Comparison of ENCODE assay signal across 9 cellular contexts in the genomic region with DNA sequence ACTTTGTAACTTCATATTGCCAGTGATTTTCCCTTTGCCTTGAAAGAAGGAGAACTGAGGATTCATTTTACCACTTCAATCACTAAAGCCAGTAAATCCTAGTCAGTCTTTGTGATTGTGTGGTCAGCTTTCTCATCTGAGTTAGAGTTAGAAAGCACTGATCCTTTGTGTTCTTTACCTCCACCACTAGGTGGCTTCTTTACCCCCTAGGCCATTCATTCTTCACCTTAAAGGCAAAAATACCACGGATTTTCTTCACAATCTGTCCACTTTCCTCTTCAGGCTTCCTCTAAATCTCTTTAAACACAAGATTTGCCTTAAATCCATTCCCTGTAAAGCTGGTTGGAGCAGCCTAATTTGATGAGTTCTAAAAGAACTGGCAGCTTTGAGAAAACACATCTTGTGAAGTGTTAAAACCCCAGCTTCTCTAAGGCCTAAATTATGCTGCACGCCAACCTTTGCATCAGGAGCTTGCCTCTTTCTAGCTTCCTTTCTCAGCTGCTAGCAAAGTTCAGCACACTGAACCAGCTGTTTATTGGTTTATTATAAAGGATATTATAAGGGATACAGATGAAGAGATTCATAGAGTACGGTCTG. TPM values are rescaled to one million over a fixed set of nuclear protein-coding genes. Genes with fewer than 3 reads are reported as not detected.
DNase-seq lines count a peak whose midpoint lies in the region; ATAC-seq, FAIRE-seq and TF ChIP-seq lines count a peak whose summit lies in the region.
"Had no signal": no experiment of that assay in that cellular context is flagged by ENCODE, and none has a peak within 500 bp of the region (broad histone marks: within the 10 kb centered on the region; RNA-seq: fewer than 3 reads in every experiment).

No MANE protein-coding gene starts in this region.

- no peaks in the 10 kb centered on the region for H3K9me3 ChIP-seq in parathyroid adenoma (ENCODE audit: control insufficient read depth, low read length)

- H3K27me3 ChIP-seq in dorsolateral prefrontal cortex: no peaks in the 10 kb centered on the region
- no peaks in the 10 kb centered on the region for H3K27me3 ChIP-seq in parathyroid adenoma (ENCODE audit: control insufficient read depth, insufficient read depth, low read length)

- peaks cover 6% of the 10 kb centered on the region for H3K79me2 ChIP-seq in parathyroid adenoma

- TF ChIP-seq POLR2A in NB4 (IDR thresholded peaks at IDR 0.05; ENCODE audit: extremely low read depth, insufficient read length): no peak

- no peak overlapping the region for H3K4me2 ChIP-seq in parathyroid adenoma (ENCODE audit: low read length)

- H3K36me3 ChIP-seq in parathyroid adenoma (ENCODE audit: control insufficient read depth, insufficient read depth, low read length): no peaks in the 10 kb centered on the region

- peak; percentile 54 for DNase-seq in ELR (ENCODE audit: low read depth)
- peak; percentile 36 for DNase-seq in NB4 (ENCODE audit: low read depth)
- no peak for DNase-seq in dorsolateral prefrontal cortex
- no peak for DNase-seq in activated naive CD4-positive, alpha-beta T cell (lab: John Stamatoyannopoulos, UW)
- DNase-seq in stimulated activated CD8-positive, alpha-beta memory T cell treated with anti-CD3 and anti-CD28 coated beads, Interleukin-4, amount 100 ng/mL, for 48 hours: no peak

- TF ChIP-seq CTCF in NB4 (IDR thresholded peaks at IDR 0.05; ENCODE audit: low read depth, low read length) (peak; percentile 70), dorsolateral prefrontal cortex (IDR thresholded peaks at IDR 0.05 in 54 of 56, conservative IDR thresholded peaks at IDR 0.05 in 2 of 56; ENCODE audit: low read depth in 1 of 56, partially characterized antibody in 56 of 56) (peak in 55 of 56 donors; percentile 30 to 68 (median 54)), parathyroid adenoma (IDR thresholded peaks at IDR 0.05) (peak; percentile 30)

- peak; percentile 3 for FAIRE-seq in A204.1 (lab: Jason Lieb, UNC)
- FAIRE-seq: endometrium had no signal

- no peak overlapping the region for H3K4me3 ChIP-seq in NB4 (ENCODE audit: low read depth, low read length)
- H3K4me3 ChIP-seq in dorsolateral prefrontal cortex: no peak overlapping the region
- H3K4me3 ChIP-seq in parathyroid adenoma (ENCODE audit: low read depth, low read length): no peak overlapping the region

- no peak for ATAC-seq in GM19035 (IDR thresholded peaks at IDR 0.05; ENCODE audit: unreplicated experiment)

- no peak overlapping the region for H2AFZ ChIP-seq in parathyroid adenoma

- intact Hi-C loops in dorsolateral prefrontal cortex (cut with DNase I): loop anchor here (5.0 to 10.0 kb wide), 3 partner anchors 169 to 281 kb away; no protein-coding TSS in a partner anchor

- peak overlapping the region in 18 of 59 donors; percentile 5 to 48 (median 16) for H3K27ac ChIP-seq in dorsolateral prefrontal cortex
- no peak overlapping the region for H3K27ac ChIP-seq in parathyroid adenoma

- no peaks in the 10 kb centered on the region for H3K4me1 ChIP-seq in parathyroid adenoma

- no peak overlapping the region for H3K9ac ChIP-seq in parathyroid adenoma

RNA-seq across cellular contexts. Expression of a gene that starts 20.4 kb away (rescaled TPM):
- total RNA-seq in dorsolateral prefrontal cortex: 10 to 100 TPM; 34.9 to 54.4 (median 43.9) TPM

Comparison
In these comparisons a context has a peak if more than half of its experiments do, and no peak if none do; other contexts are left out.
1. DNase-seq: peak in ELR (single experiment) and NB4 (single experiment); none in dorsolateral prefrontal cortex (0 of 10), activated naive CD4-positive, alpha-beta T cell (0 of 4) and stimulated activated CD8-positive, alpha-beta memory T cell treated with anti-CD3 and anti-CD28 coated beads, Interleukin-4, amount 100 ng/mL, for 48 hours (single experiment).
2. Peak in every context shown above with its lines, with median percentiles within 50 percentile points of each other: CTCF ChIP-seq.